ENCODE assay signal across 18 cellular contexts in the genomic region with DNA sequence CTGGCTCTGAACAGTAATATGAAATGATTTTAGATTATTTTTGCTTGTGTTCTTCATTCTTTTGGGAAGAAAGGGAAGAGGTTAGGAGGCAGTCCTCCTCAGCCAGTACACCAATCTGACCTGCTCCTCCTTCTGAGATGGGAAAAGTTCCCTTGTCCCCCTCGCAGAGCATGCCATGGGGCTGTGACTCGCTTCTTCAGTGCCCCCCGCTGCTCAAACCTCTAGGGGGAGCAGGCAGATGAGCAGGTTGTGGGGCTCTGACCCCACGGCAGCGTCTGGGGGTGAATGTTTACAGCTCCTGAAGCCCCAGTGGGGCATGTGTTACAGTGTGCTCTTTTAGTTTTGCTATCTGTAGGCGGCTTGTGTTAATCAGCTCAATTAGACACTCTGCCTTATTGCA.
"Had no signal": no experiment of that assay in that cellular context is flagged by ENCODE, and none has a peak within 500 bp of the region (broad histone marks: within the 10 kb centered on the region; RNA-seq: fewer than 3 reads in every experiment).

No MANE protein-coding gene starts in this region.

- H3K4me1 ChIP-seq: foreskin keratinocyte had no signal

- H3K4me3 Mint-ChIP-seq: dendritic cell treated with granulocyte-macrophage colony-stimulating factor and Interleukin-4, amounts not matched to agents 40 ng/mL and 50 ng/mL, for 4 days; naive B cell; T-cell had no signal

- H3K27ac Mint-ChIP-seq: naive B cell, T-cell had no signal

- H3K36me3 Mint-ChIP-seq: naive B cell, T-cell had no signal

- H3K9me3 ChIP-seq: left lung, ovary, sigmoid colon, thoracic aorta had no signal

- FAIRE-seq: kidney had no signal

- H3K4me3 ChIP-seq: left lung, ovary, sigmoid colon, thoracic aorta had no signal

- H3K9me3 Mint-ChIP-seq: dendritic cell treated with granulocyte-macrophage colony-stimulating factor and Interleukin-4, amounts not matched to agents 40 ng/mL and 50 ng/mL, for 4 days; T-cell had no signal

- H3K36me3 ChIP-seq: left lung, ovary, sigmoid colon, thoracic aorta had no signal

- DNase-seq: activated CD8-positive, alpha-beta memory T cell treated with anti-CD3 and anti-CD28 coated beads, Interleukin-2, amount 50 U/mL, for 48 hours; activated naive CD4-positive, alpha-beta T cell treated with anti-CD3 and anti-CD28 coated beads, Interleukin-2, amount 50 U/mL, for 16 hours; cerebellar nuclear complex; effector memory CD4-positive, alpha-beta T cell; foreskin keratinocyte; glutamatergic neuron; hypothalamus; kidney; left lung; mammary epithelial cell; naive B cell; ovary; sigmoid colon; stimulated activated CD4-positive, alpha-beta T cell treated with anti-CD3 and anti-CD28 coated beads, Interleukin-1b, Interleukin-23, amount 100 ng/mL, for 48 hours; T-cell; T1000 had no signal

- H3K27ac ChIP-seq: foreskin keratinocyte, left lung, ovary, sigmoid colon, thoracic aorta had no signal

- H3K27me3 ChIP-seq: foreskin keratinocyte, left lung, ovary, sigmoid colon had no signal

- ATAC-seq: foreskin keratinocyte, left lung, T-cell had no signal

- H3K27me3 Mint-ChIP-seq: dendritic cell treated with granulocyte-macrophage colony-stimulating factor and Interleukin-4, amounts not matched to agents 40 ng/mL and 50 ng/mL, for 4 days; T-cell had no signal
